ENCODE assay signal across 36 cellular contexts in the genomic region with DNA sequence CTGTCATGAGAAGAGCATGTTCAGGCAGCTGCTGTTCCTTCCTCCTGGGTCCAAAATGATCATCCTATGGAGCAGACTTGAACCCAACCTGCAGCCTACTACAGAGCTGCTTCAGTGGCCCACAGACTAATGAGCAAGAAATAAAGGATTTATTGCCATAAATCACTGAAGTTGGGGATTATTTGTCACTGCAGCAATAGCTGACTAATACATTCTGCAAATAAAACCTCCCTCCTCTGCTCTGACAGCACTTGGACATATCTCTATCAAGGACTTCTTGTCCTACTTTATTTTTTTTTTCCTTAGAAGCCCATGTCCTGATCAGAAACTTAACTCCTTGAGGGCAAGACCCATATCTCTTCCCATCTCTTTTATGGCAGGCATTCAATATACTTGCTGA. TPM values are rescaled to one million over a fixed set of nuclear protein-coding genes. Genes with fewer than 3 reads are reported as not detected.
"Had no signal": no experiment of that assay in that cellular context is flagged by ENCODE, and none has a peak within 500 bp of the region (broad histone marks: within the 10 kb centered on the region; RNA-seq: fewer than 3 reads in every experiment).

No MANE protein-coding gene starts in this region.

- H3K27me3 ChIP-seq: MG63 had no signal

- DNase-seq: Karpas-422, Kasumi-1, MG63, MM.1S, MV-4-11, NCI-H1048, NCI-H1092, NCI-H1092 treated with DMSO at 0.1 percent for 48 hours, NCI-H1105, NCI-H1105 treated with DMSO at 0.1 percent for 48 hours, NCI-H1417, NCI-H1417 treated with DMSO at 0.1 percent for 48 hours, NCI-H1436, NCI-H1436 treated with DMSO at 0.1 percent for 48 hours, NCI-H146, NCI-H1694 treated with DMSO at 0.1 percent for 48 hours, NCI-H187, NCI-H187 treated with DMSO at 0.1 percent for 48 hours, NCI-H1930, NCI-H2029, NCI-H2029 treated with DMSO at 0.1 percent for 48 hours, NCI-H2081, NCI-H2081 treated with DMSO at 0.1 percent for 48 hours, NCI-H2107, NCI-H2171, NCI-H2171 treated with DMSO at 0.1 percent for 48 hours, NCI-H2227 treated with DMSO at 0.1 percent for 48 hours, NCI-H226, NCI-H345, NCI-H446, NCI-H446 treated with DMSO at 0.1 percent for 48 hours, NCI-H510A, NCI-H510A treated with DMSO at 0.1 percent for 48 hours, NCI-H524, NCI-H524 treated with DMSO at 0.1 percent for 48 hours had no signal

- H3K4me3 ChIP-seq: MG63 had no signal

- H3K36me3 ChIP-seq: MG63 had no signal

- H3K9me3 ChIP-seq: MG63 had no signal

RNA-seq across cellular contexts. Expression of gene KSR2, which starts 57.4 kb away (rescaled TPM):
- total RNA-seq: NCI-H460 had no signal
